Comparison of ENCODE assay signal across 8 cellular contexts in genomic region chr22:41204992-41205900, GRCh38. TPM values are rescaled to one million over a fixed set of nuclear protein-coding genes. Genes with fewer than 3 reads are reported as not detected.
DNase-seq lines count a peak whose midpoint lies in the region; ATAC-seq and TF ChIP-seq lines count a peak whose summit lies in the region.

Gene L3MBTL2, plus strand, starts transcription at chr22:41205312. Its CDS starts 51 bp downstream, at chr22:41205363.

- H3K36me3 Mint-ChIP-seq in activated naive CD8-positive, alpha-beta T cell treated with anti-CD3 and anti-CD28 coated beads, Interleukin-2, amount 10 ng/mL, durations not matched to agents 7 days and 5 days, result peaks cover 8% of the 10 kb centered on the region
- peaks cover 8% of the 10 kb centered on the region for H3K36me3 Mint-ChIP-seq in osteocyte (ENCODE audit: unreplicated experiment)

- H3K4me2 ChIP-seq in SU-DHL-6 (ENCODE audit: low read depth, low read length, poor library complexity, severe bottlenecking), result peak within 1 kb of the TSS; percentile 77

- no peaks in the 10 kb centered on the region for H3K27me3 ChIP-seq in SU-DHL-6 (ENCODE audit: low read length)
- no peaks in the 10 kb centered on the region for H3K27me3 ChIP-seq in thymus (ENCODE audit: control insufficient read depth, insufficient read depth)

- TF ChIP-seq CTCF in SU-DHL-6 (IDR thresholded peaks at IDR 0.05; ENCODE audit: insufficient read depth, low read length, poor library complexity, severe bottlenecking) (no peak), osteocyte (IDR thresholded peaks at IDR 0.05) (no peak)

- H3K9me2 ChIP-seq in SU-DHL-6 (replicated peaks; ENCODE audit: insufficient read depth, low read length), result no peaks in the 10 kb centered on the region

- peak within 1 kb of the TSS; percentile 89 for H3K4me3 Mint-ChIP-seq in activated naive CD8-positive, alpha-beta T cell treated with anti-CD3 and anti-CD28 coated beads, Interleukin-2, amount 10 ng/mL, durations not matched to agents 7 days and 5 days
- H3K4me3 Mint-ChIP-seq in osteocyte (ENCODE audit: unreplicated experiment), result peak within 1 kb of the TSS; percentile 95

- H3F3A ChIP-seq in SU-DHL-6 (ENCODE audit: insufficient read depth), result peaks cover 20% of the 10 kb centered on the region

- TF ChIP-seq POLR2A in GM10847 (IDR thresholded peaks at IDR 0.05; ENCODE audit: extremely low read depth, insufficient read length), result peak; percentile 70

- peak within 1 kb of the TSS; percentile 68 for H3K4me3 ChIP-seq in SU-DHL-6 (ENCODE audit: insufficient read depth, low read length, poor library complexity, severe bottlenecking)
- H3K4me3 ChIP-seq in thymus (ENCODE audit: low read length), result peak within 1 kb of the TSS; percentile 73

- H3K4me1 Mint-ChIP-seq in activated naive CD8-positive, alpha-beta T cell treated with anti-CD3 and anti-CD28 coated beads, Interleukin-2, amount 10 ng/mL, durations not matched to agents 7 days and 5 days, result peaks cover 12% of the 10 kb centered on the region
- H3K4me1 Mint-ChIP-seq in osteocyte (ENCODE audit: unreplicated experiment), result peaks cover 17% of the 10 kb centered on the region

- H3K36me3 ChIP-seq in SU-DHL-6 (ENCODE audit: low read length) (peaks cover 3% of the 10 kb centered on the region; the same call in 1 of the 2 replicates), thymus (ENCODE audit: control insufficient read depth, insufficient read depth) (no peaks in the 10 kb centered on the region)

- peak within 1 kb of the TSS; percentile 54 for H2AFZ ChIP-seq in SU-DHL-6 (ENCODE audit: low read depth, low read length, severe bottlenecking)

- H3K27me3 Mint-ChIP-seq in activated naive CD8-positive, alpha-beta T cell treated with anti-CD3 and anti-CD28 coated beads, Interleukin-2, amount 10 ng/mL, durations not matched to agents 7 days and 5 days, result peaks cover 28% of the 10 kb centered on the region
- H3K27me3 Mint-ChIP-seq in osteocyte (ENCODE audit: unreplicated experiment), result peaks cover 13% of the 10 kb centered on the region

- peak within 1 kb of the TSS; percentile 91 for H3K27ac ChIP-seq in SU-DHL-6 (ENCODE audit: low read depth, low read length)
- H3K27ac ChIP-seq in thymus (ENCODE audit: low read depth), result peak within 1 kb of the TSS; percentile 85

- 3% methylated on average over 47 of the region's 47 CpGs for WGBS in thymus

- H3K9ac ChIP-seq in SU-DHL-6 (ENCODE audit: low read length), result peak within 1 kb of the TSS; percentile 76

- peak; percentile 98 for ATAC-seq in HG02678 (IDR thresholded peaks at IDR 0.05; ENCODE audit: unreplicated experiment)
- ATAC-seq in activated naive CD8-positive, alpha-beta T cell treated with anti-CD3 and anti-CD28 coated beads, Interleukin-2, amount 10 ng/mL, durations not matched to agents 7 days and 5 days (ENCODE audit: low read depth), result peak; percentile 100

- H3K9me3 ChIP-seq in SU-DHL-6 (ENCODE audit: insufficient read depth, low read length) (no peaks in the 10 kb centered on the region), thymus (ENCODE audit: control insufficient read depth) (no peaks in the 10 kb centered on the region)

- H3K27ac Mint-ChIP-seq in activated naive CD8-positive, alpha-beta T cell treated with anti-CD3 and anti-CD28 coated beads, Interleukin-2, amount 10 ng/mL, durations not matched to agents 7 days and 5 days, result peak within 1 kb of the TSS; percentile 92
- H3K27ac Mint-ChIP-seq in osteocyte (ENCODE audit: unreplicated experiment), result peak within 1 kb of the TSS; percentile 96

- DNase-seq in NCI-H128 (lab: John Stamatoyannopoulos, UW; ENCODE audit: unreplicated experiment), result peak; percentile 88
- DNase-seq in activated naive CD8-positive, alpha-beta T cell treated with anti-CD3 and anti-CD28 coated beads, Interleukin-2, amount 10 ng/mL, durations not matched to agents 7 days and 5 days, result peak; percentile 98
- peak; percentile 97 to 100 (median 100) for DNase-seq in head of caudate nucleus
- DNase-seq in osteocyte (ENCODE audit: extremely low spot score, unreplicated experiment), result peak; percentile 98

- POLR2A ChIA-PET in activated naive CD8-positive, alpha-beta T cell treated with anti-CD3 and anti-CD28 coated beads, Interleukin-2, amount 10 ng/mL, durations not matched to agents 7 days and 5 days (lab: Charles Lee), result interaction anchor here (1.0 kb wide), 1 partner anchor 32 kb away, joined by 3 read pairs; no protein-coding TSS in a partner anchor

- intact Hi-C loops in head of caudate nucleus (cut with DNase I), result no loop called here

- no peaks in the 10 kb centered on the region for H4K20me1 ChIP-seq in SU-DHL-6 (ENCODE audit: low read depth, low read length)

- peaks cover 25% of the 10 kb centered on the region for H3K79me2 ChIP-seq in SU-DHL-6 (ENCODE audit: insufficient read depth, low read length)

- H3K9me3 Mint-ChIP-seq in activated naive CD8-positive, alpha-beta T cell treated with anti-CD3 and anti-CD28 coated beads, Interleukin-2, amount 10 ng/mL, durations not matched to agents 7 days and 5 days, result no peaks in the 10 kb centered on the region
- no peaks in the 10 kb centered on the region for H3K9me3 Mint-ChIP-seq in osteocyte (ENCODE audit: unreplicated experiment)

- H3K4me1 ChIP-seq in thymus (ENCODE audit: control insufficient read depth, insufficient read depth, low read length), result peaks cover 12% of the 10 kb centered on the region

RNA-seq across cellular contexts. Expression of gene L3MBTL2, which starts in this region (rescaled TPM):
- total RNA-seq in activated naive CD8-positive, alpha-beta T cell treated with anti-CD3 and anti-CD28 coated beads, Interleukin-2, amount 10 ng/mL, durations not matched to agents 7 days and 5 days, result 10 to 100 TPM; 37.5 to 38.7 TPM
- total RNA-seq in osteocyte, result 25.9 and 26.4 TPM in 2 replicates
- 16.0 TPM for polyA plus RNA-seq in thymus

Comparison
In these comparisons a context has a peak if more than half of its experiments do, and no peak if none do; other contexts are left out.
1. Peak in every context shown above with its lines: DNase-seq, ATAC-seq, H3K4me3 ChIP-seq and H3K27ac ChIP-seq.